16 cellular contexts compared by ENCODE assay signal in the genomic region with DNA sequence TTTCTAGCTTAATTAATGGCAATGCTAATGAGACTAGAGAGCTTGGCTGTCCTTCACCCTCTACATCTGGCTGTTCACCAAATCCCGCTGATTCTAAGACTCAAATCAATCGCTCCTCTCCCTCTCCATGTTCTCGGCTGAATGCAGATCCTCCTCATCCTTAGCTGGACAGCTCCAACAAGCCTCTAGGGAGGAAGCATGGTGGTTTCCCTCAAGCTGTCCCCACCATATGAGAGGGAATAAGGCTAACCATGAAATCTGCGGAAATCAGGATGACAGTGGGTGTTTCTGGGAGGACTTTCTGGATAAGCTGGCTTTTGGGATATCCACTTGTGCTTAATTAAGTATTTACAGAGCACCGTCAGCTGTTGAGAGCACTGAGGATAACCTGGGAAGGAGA.
"Had no signal": no experiment of that assay in that cellular context is flagged by ENCODE, and none has a peak within 500 bp of the region (broad histone marks: within the 10 kb centered on the region; RNA-seq: fewer than 3 reads in every experiment).

No MANE protein-coding gene starts in this region.

- H3K4me3 ChIP-seq: esophagus squamous epithelium, heart left ventricle, prostate gland, upper lobe of right lung had no signal

- H3K27ac Mint-ChIP-seq: activated naive CD4-positive, alpha-beta T cell treated with anti-CD3 and anti-CD28 coated beads for 36 hours; activated T-helper 17 cell treated with anti-CD3 and anti-CD28 coated beads, Interleukin-2, amount 50 U/mL, for 72 hours had no signal

- FAIRE-seq: astrocyte had no signal

- H3K27me3 ChIP-seq: esophagus squamous epithelium, heart left ventricle, neutrophil, upper lobe of right lung had no signal

- H3K36me3 Mint-ChIP-seq: naive B cell had no signal

- H3K27me3 Mint-ChIP-seq: activated T-helper 17 cell treated with anti-CD3 and anti-CD28 coated beads, Interleukin-2, amount 50 U/mL, for 72 hours; naive B cell had no signal

- H3K27ac ChIP-seq: esophagus squamous epithelium, heart left ventricle, neutrophil, prostate gland, upper lobe of right lung had no signal

- H3K9me3 Mint-ChIP-seq: activated naive CD4-positive, alpha-beta T cell treated with anti-CD3 and anti-CD28 coated beads for 36 hours; activated T-helper 17 cell treated with anti-CD3 and anti-CD28 coated beads, Interleukin-2, amount 50 U/mL, for 72 hours; naive B cell had no signal

- H3K4me1 ChIP-seq: esophagus squamous epithelium, heart left ventricle, prostate gland, upper lobe of right lung had no signal

- ATAC-seq: activated T-helper 17 cell treated with anti-CD3 and anti-CD28 coated beads, Interleukin-2, amount 50 U/mL, for 72 hours; heart left ventricle; sciatic nerve; stimulated activated naive CD8-positive, alpha-beta T cell treated with anti-CD3 and anti-CD28 coated beads, Interleukin-15, Interleukin-2, amounts not matched to agents 100 U/mL and 50 U/mL, for 24 hours; upper lobe of right lung had no signal

- H3K36me3 ChIP-seq: esophagus squamous epithelium, heart left ventricle, neutrophil, prostate gland, upper lobe of right lung had no signal

- H3K4me1 Mint-ChIP-seq: activated T-helper 17 cell treated with anti-CD3 and anti-CD28 coated beads, Interleukin-2, amount 50 U/mL, for 72 hours had no signal

- DNase-seq: activated CD4-positive, alpha-beta T cell treated with anti-CD3 and anti-CD28 coated beads, Interleukin-2, amount 50 U/mL, for 1 hour; activated naive CD4-positive, alpha-beta T cell treated with anti-CD3 and anti-CD28 coated beads for 36 hours; activated T-cell treated with anti-CD3 and anti-CD28 coated beads for 4 hours; esophagus squamous epithelium; foreskin melanocyte; heart left ventricle; left colon; naive B cell; stimulated activated CD4-positive, alpha-beta T cell treated with anti-CD3 and anti-CD28 coated beads, Interleukin-2, amount 100 ng/mL, for 24 hours; stimulated activated naive CD8-positive, alpha-beta T cell treated with anti-CD3 and anti-CD28 coated beads, Interleukin-15, Interleukin-2, amounts not matched to agents 100 U/mL and 50 U/mL, for 24 hours; upper lobe of right lung had no signal

- H3K4me3 Mint-ChIP-seq: activated naive CD4-positive, alpha-beta T cell treated with anti-CD3 and anti-CD28 coated beads for 36 hours; activated T-helper 17 cell treated with anti-CD3 and anti-CD28 coated beads, Interleukin-2, amount 50 U/mL, for 72 hours had no signal

- H3K9me3 ChIP-seq: esophagus squamous epithelium, heart left ventricle, neutrophil, prostate gland, upper lobe of right lung had no signal
